Comparison of ENCODE assay signal across 8 cellular contexts in genomic region chr3:157159037-157159761, GRCh38. TPM values are rescaled to one million over a fixed set of nuclear protein-coding genes. Genes with fewer than 3 reads are reported as not detected.
A peak's percentile ranks its signal among the peaks of the same experiment; 100 is the strongest.
DNase-seq lines count a peak whose midpoint lies in the region; ATAC-seq, FAIRE-seq and TF ChIP-seq lines count a peak whose summit lies in the region.

No MANE protein-coding gene starts in this region.

- peaks cover 52% of the 10 kb centered on the region for H3K4me1 ChIP-seq in neuron (ENCODE audit: insufficient read depth, low read length)

- peak; percentile 63 for ATAC-seq in GM19455 (IDR thresholded peaks at IDR 0.05; ENCODE audit: unreplicated experiment)
- peak; percentile 24 for ATAC-seq in HG03575 (IDR thresholded peaks at IDR 0.05; ENCODE audit: extremely low read depth, insufficient number of reproducible peaks, low FRiP score, unreplicated experiment)

- peak; percentile 17 for TF ChIP-seq CTCF in fibroblast of the aortic adventitia (IDR thresholded peaks at IDR 0.05; ENCODE audit: insufficient read depth, low read length)

- no peak for FAIRE-seq in RCC 7860 (lab: Jason Lieb, UNC)

- no peak overlapping the region for H2AFZ ChIP-seq in neuron (ENCODE audit: low read depth, low read length)

- DNase-seq in CD1c-positive myeloid dendritic cell (ENCODE audit: extremely low spot score) (peak; percentile 87), RCC 7860 (ENCODE audit: low spot score) (peak; percentile 47), fibroblast of the aortic adventitia (ENCODE audit: low read depth) (peak; percentile 63), substantia nigra (lab: John Stamatoyannopoulos, UW) (peak in 24 of 49 donors; percentile 22 to 76 (median 50))
- peak; percentile 53 to 72 for DNase-seq in activated T-helper 1 cell treated with anti-CD3 and anti-CD28 coated beads, Interleukin-2, amount 50 U/mL, for 16 hours (ENCODE audit: low read depth in 1 of 2, low spot score in 1 of 2)

- no peaks in the 10 kb centered on the region for H3K27me3 ChIP-seq in neuron (ENCODE audit: insufficient read depth, low read length)

- H3K9me3 ChIP-seq in neuron (ENCODE audit: low read length), result no peaks in the 10 kb centered on the region

- peak overlapping the region; percentile 99 for H3K27ac ChIP-seq in substantia nigra (ENCODE audit: low read depth, low read length, poor library complexity, severe bottlenecking)

- peak overlapping the region; percentile 88 for H3K4me3 ChIP-seq in fibroblast of the aortic adventitia (ENCODE audit: low read depth, low read length)
- peak overlapping the region; percentile 68 for H3K4me3 ChIP-seq in neuron (ENCODE audit: low read length)

- H3K36me3 ChIP-seq in neuron (ENCODE audit: insufficient read depth, low read length), result peaks cover 46% of the 10 kb centered on the region

RNA-seq across cellular contexts. Expression of gene CCNL1, which starts 0.7 kb away (rescaled TPM):
- 86.7 and 138 TPM in 2 replicates for total RNA-seq in fibroblast of the aortic adventitia (ENCODE audit: low replicate concordance)
